ENCODE assay signal across 11 cellular contexts in genomic region chr4:47499705-47500104, GRCh38. TPM values are rescaled to one million over a fixed set of nuclear protein-coding genes. Genes with fewer than 3 reads are reported as not detected.
DNase-seq lines count a peak whose midpoint lies in the region; ATAC-seq lines count a peak whose summit lies in the region.
"Had no signal": no experiment of that assay in that cellular context is flagged by ENCODE, and none has a peak within 500 bp of the region (broad histone marks: within the 10 kb centered on the region; RNA-seq: fewer than 3 reads in every experiment).

No MANE protein-coding gene starts in this region.

- intact Hi-C loops in CD4-positive, alpha-beta memory T cell (cut with micrococcal nuclease): no loop called here

- no peaks in the 10 kb centered on the region for H3K9me3 ChIP-seq in CD4-positive, alpha-beta memory T cell (ENCODE audit: control insufficient read depth in 1 of 2, low read length in 2 of 2)
- H3K9me3 ChIP-seq: colonic mucosa had no signal

- POLR2A ChIA-PET in CD4-positive, alpha-beta memory T cell (lab: Charles Lee; ENCODE audit: partially characterized antibody): interaction anchor here (1.2 kb wide), 1 partner anchor 36 kb away, joined by 4 read pairs; the partner anchor contains the start of gene COMMD8

- H3K27me3 ChIP-seq in CD4-positive, alpha-beta memory T cell (ENCODE audit: insufficient read depth, low read length): no peaks in the 10 kb centered on the region
- H3K27me3 ChIP-seq: colonic mucosa had no signal

- H3K36me3 ChIP-seq in CD4-positive, alpha-beta memory T cell (ENCODE audit: insufficient read depth, low read length): no peaks in the 10 kb centered on the region
- H3K36me3 ChIP-seq: colonic mucosa had no signal

- H3K4me1 Mint-ChIP-seq in memory B cell: peaks cover 13% of the 10 kb centered on the region
- H3K4me1 Mint-ChIP-seq in CD4-positive, alpha-beta memory T cell: peaks cover 0 to 2% (median 0%) of the 10 kb centered on the region in 4 donors

- H3K27ac Mint-ChIP-seq in memory B cell: no peak overlapping the region
- no peak overlapping the region for H3K27ac Mint-ChIP-seq in CD4-positive, alpha-beta memory T cell

- no peaks in the 10 kb centered on the region for H3K27me3 Mint-ChIP-seq in memory B cell
- no peaks in the 10 kb centered on the region for H3K27me3 Mint-ChIP-seq in CD4-positive, alpha-beta memory T cell

- no peaks in the 10 kb centered on the region for H3K9me3 Mint-ChIP-seq in memory B cell
- H3K9me3 Mint-ChIP-seq in CD4-positive, alpha-beta memory T cell: no peaks in the 10 kb centered on the region

- ATAC-seq in GM19395 (IDR thresholded peaks at IDR 0.05; ENCODE audit: unreplicated experiment) (peak; percentile 54), memory B cell (ENCODE audit: low read depth) (peak; percentile 91)

- H3K36me3 Mint-ChIP-seq in memory B cell: peaks cover 4% of the 10 kb centered on the region
- H3K36me3 Mint-ChIP-seq in CD4-positive, alpha-beta memory T cell: no peaks in the 10 kb centered on the region

- no peaks in the 10 kb centered on the region for H3K4me1 ChIP-seq in CD4-positive, alpha-beta memory T cell (ENCODE audit: insufficient read depth, low read length)
- H3K4me1 ChIP-seq: colonic mucosa had no signal

- H3K4me3 Mint-ChIP-seq in memory B cell: no peak overlapping the region
- H3K4me3 Mint-ChIP-seq in CD4-positive, alpha-beta memory T cell: no peak overlapping the region

- CTCF ChIA-PET in CD4-positive, alpha-beta memory T cell (lab: Charles Lee; ENCODE audit: partially characterized antibody): no interaction called here

- DNase-seq in Kasumi-1 (lab: John Stamatoyannopoulos, UW): peak; percentile 35 to 62
- no peak for DNase-seq in memory B cell (ENCODE audit: low spot score in 2 of 2)
- DNase-seq in hippocampal formation (lab: John Stamatoyannopoulos, UW): no peak
- no peak for DNase-seq in CD4-positive, alpha-beta memory T cell
- no peak for DNase-seq in AG08396 (ENCODE audit: low spot score)
- DNase-seq: activated effector memory CD4-positive, alpha-beta T cell treated with anti-CD3 and anti-CD28 coated beads, Interleukin-2, amount 50 U/mL, for 16 hours; colonic mucosa; foreskin melanocyte; NCI-H446 treated with DMSO at 0.1 percent for 48 hours had no signal

- no peak overlapping the region for H3K4me3 ChIP-seq in CD4-positive, alpha-beta memory T cell (ENCODE audit: low read length in 2 of 2)
- H3K4me3 ChIP-seq: colonic mucosa, lung had no signal

- H3K27ac ChIP-seq in CD4-positive, alpha-beta memory T cell (ENCODE audit: low read depth, low read length): no peak overlapping the region
- H3K27ac ChIP-seq: colonic mucosa had no signal

RNA-seq across cellular contexts. Expression of gene ATP10D, which starts 14.6 kb away (rescaled TPM):
- 1 to 10 TPM; 3.1 to 4.2 TPM for total RNA-seq in CD4-positive, alpha-beta memory T cell
- 1 to 10 TPM; 2.0 to 2.7 TPM for polyA plus RNA-seq in CD4-positive, alpha-beta memory T cell

RNA-seq across cellular contexts. Expression of gene COMMD8, which starts 36.2 kb away (rescaled TPM):
- total RNA-seq in CD4-positive, alpha-beta memory T cell: 10 to 100 TPM; 14.6 to 18.3 TPM
- polyA plus RNA-seq in CD4-positive, alpha-beta memory T cell: 10 to 100 TPM; 42.2 to 82.8 TPM

Comparison
In these comparisons a context has a peak if more than half of its experiments do, and no peak if none do; other contexts are left out.
1. DNase-seq: peak in Kasumi-1 (2 of 2); none in memory B cell (0 of 2), hippocampal formation (0 of 2), CD4-positive, alpha-beta memory T cell (0 of 5) and AG08396 (single experiment).